ENCODE assay signal across 10 cellular contexts in the genomic region with DNA sequence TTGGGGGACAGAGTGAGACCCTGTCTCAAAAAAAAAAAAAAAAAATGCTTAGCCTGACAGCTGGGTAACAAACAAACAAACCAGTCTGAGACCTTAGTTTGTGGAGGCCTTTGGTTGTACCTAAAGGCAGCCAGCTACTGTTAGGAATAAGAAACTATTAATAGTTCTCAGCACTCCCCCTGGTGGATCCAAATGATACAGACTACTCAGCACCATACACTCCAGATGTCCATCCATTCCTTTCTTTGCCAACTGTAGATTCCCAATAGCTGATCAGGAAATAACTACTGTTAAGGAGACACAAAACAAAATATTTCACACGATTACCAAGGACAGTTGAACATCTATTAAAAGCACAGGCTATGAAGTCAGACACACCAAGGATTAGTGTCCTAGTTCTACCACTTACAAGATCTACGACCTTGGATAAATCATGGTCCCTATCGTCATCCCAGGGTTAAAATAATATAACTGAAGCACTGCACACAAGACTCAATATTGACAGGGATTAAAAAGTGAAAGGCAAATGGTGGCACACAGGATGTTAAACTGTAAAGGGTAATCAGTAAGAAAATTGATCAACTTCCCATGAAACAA. TPM values are rescaled to one million over a fixed set of nuclear protein-coding genes. Genes with fewer than 3 reads are reported as not detected.
DNase-seq lines count a peak whose midpoint lies in the region; ATAC-seq and TF ChIP-seq lines count a peak whose summit lies in the region.
"Had no signal": no experiment of that assay in that cellular context is flagged by ENCODE, and none has a peak within 500 bp of the region (broad histone marks: within the 10 kb centered on the region; RNA-seq: fewer than 3 reads in every experiment).

No MANE protein-coding gene starts in this region.

- in situ Hi-C loops in Caki2 (cut with HindIII; ENCODE audit: low pct_unique_long_range_greater_than_20kb, low sequenced_read_pairs): no loop called here

- no peaks in the 10 kb centered on the region for H3K27me3 ChIP-seq in Karpas-422 (ENCODE audit: low read length)
- H3K27me3 ChIP-seq in naive thymus-derived CD4-positive, alpha-beta T cell (ENCODE audit: control insufficient read depth in 2 of 2, insufficient read depth in 2 of 2, low read length in 2 of 2): no peaks in the 10 kb centered on the region

- no peak overlapping the region for H3K4me3 ChIP-seq in Karpas-422 (ENCODE audit: low read length)
- H3K4me3 ChIP-seq in naive thymus-derived CD4-positive, alpha-beta T cell (ENCODE audit: low read length): no peak overlapping the region

- no peaks in the 10 kb centered on the region for H3K4me1 ChIP-seq in Karpas-422 (ENCODE audit: low read length)
- no peaks in the 10 kb centered on the region for H3K4me1 ChIP-seq in naive thymus-derived CD4-positive, alpha-beta T cell (ENCODE audit: control insufficient read depth in 2 of 2, insufficient read depth in 2 of 2, low read length in 2 of 2)

- H3K27ac Mint-ChIP-seq in naive thymus-derived CD4-positive, alpha-beta T cell: no peak overlapping the region
- H3K27ac Mint-ChIP-seq: T-helper 1 cell treated with Interleukin-12 subunit alpha and Interleukin-12 subunit beta and Interleukin-4 antibody, amounts not matched to agents 30 μg/mL and 1 μg/mL, for 36 hours had no signal

- CTCF ChIA-PET in naive thymus-derived CD4-positive, alpha-beta T cell (lab: Charles Lee): interaction anchor here (0.7 to 2.0 kb wide), 5 partner anchors 10 to 1571 kb away, joined by 3 to 8 read pairs (median 5); partner anchors contain the start of gene PTS

- H3K9me3 Mint-ChIP-seq in naive thymus-derived CD4-positive, alpha-beta T cell: peaks cover 0 to 3% (median 0%) of the 10 kb centered on the region in 11 donors
- H3K9me3 Mint-ChIP-seq: natural killer cell treated with Interleukin-12 subunit alpha and Interleukin-12 subunit beta and Interleukin-15 and Interleukin-18, amount 100 ng/mL, for 72 hours; T-helper 1 cell treated with Interleukin-12 subunit alpha and Interleukin-12 subunit beta and Interleukin-4 antibody, amounts not matched to agents 30 μg/mL and 1 μg/mL, for 36 hours had no signal

- H3K4me2 ChIP-seq in Karpas-422 (ENCODE audit: low read depth, low read length, poor library complexity, severe bottlenecking): no peak overlapping the region

- POLR2A ChIA-PET in naive thymus-derived CD4-positive, alpha-beta T cell (lab: Charles Lee): no interaction called here

- H3K36me3 ChIP-seq in Karpas-422 (ENCODE audit: insufficient read depth, low read length): no peaks in the 10 kb centered on the region
- H3K36me3 ChIP-seq in naive thymus-derived CD4-positive, alpha-beta T cell (ENCODE audit: control insufficient read depth in 2 of 3, insufficient read depth in 3 of 3, low read length in 3 of 3): peaks cover 0 to 20% (median 0%) of the 10 kb centered on the region in 3 experiments

- no peak overlapping the region for H3K4me3 Mint-ChIP-seq in naive thymus-derived CD4-positive, alpha-beta T cell
- H3K4me3 Mint-ChIP-seq: natural killer cell treated with Interleukin-12 subunit alpha and Interleukin-12 subunit beta and Interleukin-15 and Interleukin-18, amount 100 ng/mL, for 72 hours; T-helper 1 cell treated with Interleukin-12 subunit alpha and Interleukin-12 subunit beta and Interleukin-4 antibody, amounts not matched to agents 30 μg/mL and 1 μg/mL, for 36 hours had no signal

- H3K79me2 ChIP-seq in Karpas-422 (ENCODE audit: low read length): no peaks in the 10 kb centered on the region

- H3K4me1 Mint-ChIP-seq in naive thymus-derived CD4-positive, alpha-beta T cell: no peaks in the 10 kb centered on the region

- no peaks in the 10 kb centered on the region for H4K20me1 ChIP-seq in Karpas-422 (ENCODE audit: insufficient read depth, low read depth, low read length)

- peak; percentile 70 for ATAC-seq in GM19043 (IDR thresholded peaks at IDR 0.05; ENCODE audit: low read depth, unreplicated experiment)
- peak; percentile 75 for ATAC-seq in naive thymus-derived CD4-positive, alpha-beta T cell
- ATAC-seq in HG02588 (IDR thresholded peaks at IDR 0.05; ENCODE audit: unreplicated experiment): no peak

- TF ChIP-seq POLR2A in erythroblast (IDR thresholded peaks at IDR 0.05; ENCODE audit: low read length): no peak

- H3K27ac ChIP-seq in Karpas-422 (ENCODE audit: low read length): no peak overlapping the region
- H3K27ac ChIP-seq in naive thymus-derived CD4-positive, alpha-beta T cell (ENCODE audit: low read depth, low read length): no peak overlapping the region

- H3K9me3 ChIP-seq in Karpas-422 (ENCODE audit: low read length): no peaks in the 10 kb centered on the region
- no peaks in the 10 kb centered on the region for H3K9me3 ChIP-seq in naive thymus-derived CD4-positive, alpha-beta T cell (ENCODE audit: control insufficient read depth in 2 of 3, low read length in 3 of 3)

- peaks cover 0 to 25% (median 12%) of the 10 kb centered on the region in 5 donors for H3K36me3 Mint-ChIP-seq in naive thymus-derived CD4-positive, alpha-beta T cell

- no peak overlapping the region for H2AFZ ChIP-seq in Karpas-422 (ENCODE audit: low read length)

- H3K9ac ChIP-seq in Karpas-422 (ENCODE audit: low read length): no peak overlapping the region

- intact Hi-C loops in naive thymus-derived CD4-positive, alpha-beta T cell (cut with micrococcal nuclease): loop anchor here (1.0 to 5.0 kb wide), 3 partner anchors 24 to 1579 kb away; partner anchors contain the start of gene ZW10 (in 1 of the 2)

- no peaks in the 10 kb centered on the region for H3K27me3 Mint-ChIP-seq in naive thymus-derived CD4-positive, alpha-beta T cell
- H3K27me3 Mint-ChIP-seq: natural killer cell treated with Interleukin-12 subunit alpha and Interleukin-12 subunit beta and Interleukin-15 and Interleukin-18, amount 100 ng/mL, for 72 hours had no signal

- DNase-seq in Caki2 (ENCODE audit: low read depth): peak; percentile 19
- DNase-seq in Karpas-422: peak; percentile 44
- peak; percentile 62 for DNase-seq in RPMI8226
- DNase-seq in erythroblast (lab: John Stamatoyannopoulos, UW): peak; percentile 27 to 57
- DNase-seq in naive thymus-derived CD4-positive, alpha-beta T cell: peak in 4 of 9 donors; percentile 7 to 24 (median 14)
- no peak for DNase-seq in GDM1 (lab: John Stamatoyannopoulos, UW)

- H3K9me2 ChIP-seq in Karpas-422 (replicated peaks; ENCODE audit: insufficient read depth, low read length): no peaks in the 10 kb centered on the region

RNA-seq across cellular contexts. Expression of gene CLDN25, which starts 17.2 kb away (rescaled TPM):
- total RNA-seq in Caki2 (2014; rRNA removed; shearing (Covaris generic); ENCODE audit: low replicate concordance): not detected in 2 replicates
- total RNA-seq in Karpas-422 (2014; rRNA removed; shearing (Covaris generic); ENCODE audit: low replicate concordance): not detected in 2 replicates
- not detected for total RNA-seq in naive thymus-derived CD4-positive, alpha-beta T cell
- polyA plus RNA-seq in naive thymus-derived CD4-positive, alpha-beta T cell: not detected
- total RNA-seq: natural killer cell treated with Interleukin-12 subunit alpha and Interleukin-12 subunit beta and Interleukin-15 and Interleukin-18, amount 100 ng/mL, for 72 hours had no signal

RNA-seq across cellular contexts. Expression of gene ZW10, which starts 23.3 kb away (rescaled TPM):
- total RNA-seq in Caki2 (2014; rRNA removed; shearing (Covaris generic); ENCODE audit: low replicate concordance): 9.9 and 12.7 TPM in 2 replicates
- total RNA-seq in Karpas-422 (2014; rRNA removed; shearing (Covaris generic); ENCODE audit: low replicate concordance): 6.3 and 11.4 TPM in 2 replicates
- 10 to 100 TPM in 3 of 5 experiments, 1 to 10 TPM in 2; 5.0 to 19.0 (median 10.2) TPM for total RNA-seq in naive thymus-derived CD4-positive, alpha-beta T cell
- 10 to 100 TPM; 13.8 to 21.2 TPM for polyA plus RNA-seq in naive thymus-derived CD4-positive, alpha-beta T cell
